In genomic region chr7:104231054-104232046, GRCh38 we compare ENCODE assay signal across 8 cellular contexts. TPM values are rescaled to one million over a fixed set of nuclear protein-coding genes. Genes with fewer than 3 reads are reported as not detected.
DNase-seq lines count a peak whose midpoint lies in the region; ATAC-seq, FAIRE-seq and TF ChIP-seq lines count a peak whose summit lies in the region.

No MANE protein-coding gene starts in this region.

- H3K4me3 Mint-ChIP-seq in T-helper 2 cell treated with Interferon-gamma antibody and Interleukin-4, amounts not matched to agents 5 μg/mL and 100 μg/mL, for 36 hours: no peak overlapping the region

- ATAC-seq in HG02798 (IDR thresholded peaks at IDR 0.05; ENCODE audit: poor library complexity, unreplicated experiment): peak; percentile 95

- H3K4me2 ChIP-seq in keratinocyte (ENCODE audit: control insufficient read depth, extremely low read depth, insufficient read depth, low read depth, low read length): no peak overlapping the region

- H3K36me3 ChIP-seq in breast epithelium (no peaks in the 10 kb centered on the region), keratinocyte (ENCODE audit: control insufficient read depth in 2 of 2, extremely low read depth in 1 of 2, insufficient read depth in 2 of 2, low read length in 2 of 2) (no peaks in the 10 kb centered on the region)

- H3K4me3 ChIP-seq in AG04449 (ENCODE audit: low read depth, low read length) (peak overlapping the region; percentile 23), breast epithelium (peak overlapping the region in 1 of 3 donors; percentile 35), keratinocyte (ENCODE audit: control insufficient read depth in 2 of 3, extremely low read depth in 1 of 3, insufficient read depth in 2 of 3, low read depth in 1 of 3, low read length in 3 of 3) (no peak overlapping the region)

- no peaks in the 10 kb centered on the region for H3K79me2 ChIP-seq in keratinocyte (ENCODE audit: control insufficient read depth, insufficient read depth, low read length)

- no peak overlapping the region for H3K27ac Mint-ChIP-seq in T-helper 2 cell treated with Interferon-gamma antibody and Interleukin-4, amounts not matched to agents 5 μg/mL and 100 μg/mL, for 36 hours

- POLR2A ChIA-PET in AG04449 (lab: Yijun Ruan, JAX): interaction anchor here (0.9 kb wide), 1 partner anchor 23 kb away, joined by 3 read pairs; no protein-coding TSS in a partner anchor

- H3K9me3 ChIP-seq in breast epithelium (no peaks in the 10 kb centered on the region), keratinocyte (ENCODE audit: control insufficient read depth, low read depth, low read length) (no peaks in the 10 kb centered on the region)

- H3K4me1 Mint-ChIP-seq in T-helper 2 cell treated with Interferon-gamma antibody and Interleukin-4, amounts not matched to agents 5 μg/mL and 100 μg/mL, for 36 hours (ENCODE audit: low read depth): peaks cover 3% of the 10 kb centered on the region

- H3K27me3 ChIP-seq in breast epithelium: peaks cover 0 to 3% of the 10 kb centered on the region in 2 donors
- peaks cover 3% of the 10 kb centered on the region for H3K27me3 ChIP-seq in keratinocyte (ENCODE audit: control insufficient read depth, extremely low read depth, insufficient read depth, low read length)

- no peaks in the 10 kb centered on the region for H3K36me3 Mint-ChIP-seq in T-helper 2 cell treated with Interferon-gamma antibody and Interleukin-4, amounts not matched to agents 5 μg/mL and 100 μg/mL, for 36 hours (ENCODE audit: low read depth)

- no peak overlapping the region for H3K9ac ChIP-seq in keratinocyte (ENCODE audit: control insufficient read depth, extremely low read depth, insufficient read depth, low read length)

- no peak overlapping the region for H2AFZ ChIP-seq in keratinocyte (ENCODE audit: control insufficient read depth, low read length)

- H3K4me1 ChIP-seq in breast epithelium (no peaks in the 10 kb centered on the region), keratinocyte (ENCODE audit: control insufficient read depth, extremely low read depth, insufficient read depth, low read length) (no peaks in the 10 kb centered on the region)

- DNase-seq in AG04449 (ENCODE audit: low read depth, low spot score): no peak
- DNase-seq in GM12892 (ENCODE audit: insufficient read length): peak; percentile 25
- DNase-seq in NCI-H1105 treated with DMSO at 0.1 percent for 48 hours (lab: John Stamatoyannopoulos, UW): peak; percentile 80
- peak; percentile 32 for DNase-seq in T-helper 2 cell treated with Interferon-gamma antibody and Interleukin-4, amounts not matched to agents 5 μg/mL and 100 μg/mL, for 36 hours (ENCODE audit: low spot score)
- DNase-seq in breast epithelium (ENCODE audit: low spot score in 2 of 2): peak in 1 of 2 donors; percentile 18
- DNase-seq in keratinocyte (ENCODE audit: low read depth, low spot score): no peak
- peak; percentile 3 to 12 (median 9) for DNase-seq in stimulated activated CD4-positive, alpha-beta T cell treated with anti-CD3 and anti-CD28 coated beads, TNF-alpha, amount 100 ng/mL, for 24 hours (ENCODE audit: low read depth in 3 of 3)

- no peaks in the 10 kb centered on the region for H3K9me1 ChIP-seq in keratinocyte (ENCODE audit: control insufficient read depth, extremely low read depth, insufficient read depth, low read length)

- TF ChIP-seq POLR2A in GM12892 (IDR thresholded peaks at IDR 0.05; ENCODE audit: low read depth, low read length) (no peak), breast epithelium (IDR thresholded peaks at IDR 0.05) (no peak)

- dilution Hi-C loops in keratinocyte (cut with MboI; ENCODE audit: extremely low pct_ligation_motif_present, low sequenced_read_pairs): no loop called here

- CTCF ChIA-PET in AG04449 (lab: Yijun Ruan, JAX): interaction anchor here (0.6 to 5.3 kb wide), 27 partner anchors 8 to 805 kb away, joined by 3 to 66 read pairs (median 4); no protein-coding TSS in a partner anchor

- intact Hi-C loops in breast epithelium (cut with DNase I; ENCODE audit: low total_unique reads): no loop called here

- H3K9me3 Mint-ChIP-seq in T-helper 2 cell treated with Interferon-gamma antibody and Interleukin-4, amounts not matched to agents 5 μg/mL and 100 μg/mL, for 36 hours: no peaks in the 10 kb centered on the region

- H3K27ac ChIP-seq in breast epithelium (no peak overlapping the region), keratinocyte (ENCODE audit: control insufficient read depth, insufficient read depth, low read length) (no peak overlapping the region)

- peak; percentile 90 for FAIRE-seq in GM12892 (lab: Jason Lieb, UNC)
- FAIRE-seq in keratinocyte (lab: Jason Lieb, UNC): peak; percentile 52

- peaks cover 21% of the 10 kb centered on the region for H3K27me3 Mint-ChIP-seq in T-helper 2 cell treated with Interferon-gamma antibody and Interleukin-4, amounts not matched to agents 5 μg/mL and 100 μg/mL, for 36 hours (ENCODE audit: low read depth)

- H4K20me1 ChIP-seq in keratinocyte (ENCODE audit: control insufficient read depth, extremely low read depth, insufficient read depth, low read length): no peaks in the 10 kb centered on the region

- TF ChIP-seq CTCF in AG04449 (IDR thresholded peaks at IDR 0.05; ENCODE audit: insufficient read depth, low read length, missing control alignments) (peak; percentile 79), breast epithelium (IDR thresholded peaks at IDR 0.05) (peak in 2 of 3 donors; percentile 60 to 68), keratinocyte (optimal IDR thresholded peaks at IDR 0.05 in 1 of 3, IDR thresholded peaks at IDR 0.05 in 1 of 3, conservative IDR thresholded peaks at IDR 0.05 in 1 of 3; ENCODE audit: extremely low read depth in 1 of 3, insufficient read depth in 2 of 3, low read length in 3 of 3) (peak; percentile 81 to 88 (median 85))

RNA-seq across cellular contexts. Expression of gene ORC5, which starts 23.5 kb away (rescaled TPM):
- 15.9 TPM for polyA plus RNA-seq in GM12892 (2012; ENCODE audit: missing spikeins)
- 10 to 100 TPM; 13.3 to 29.9 (median 26.5) TPM for total RNA-seq in breast epithelium
- 12.2 to 17.9 TPM (median 13.5 TPM) in 3 replicates for polyA plus RNA-seq in keratinocyte
- 14.1 TPM for polyA plus RNA-seq in keratinocyte (2011; ENCODE audit: low read depth)
- polyA plus RNA-seq in keratinocyte (2011; cell fraction: cytosol; rRNA removed): 8.9 and 13.5 TPM in 2 replicates
- 14.6 and 22.1 TPM in 2 replicates for polyA plus RNA-seq in keratinocyte (2011; cell fraction: nucleus; rRNA removed)
- polyA plus RNA-seq in keratinocyte (2012; ENCODE audit: low replicate concordance): 23.3 and 24.9 TPM in 2 replicates
- polyA minus RNA-seq in keratinocyte: 9.4 to 15.1 TPM (median 12.2 TPM) in 3 replicates
- polyA minus RNA-seq in keratinocyte (2011; cell fraction: cytosol; rRNA and poly(A)+ RNA removed): 9.4 TPM
- polyA minus RNA-seq in keratinocyte (2011; cell fraction: nucleus; rRNA and poly(A)+ RNA removed): 10.8 and 18.3 TPM in 2 replicates

Comparison
In these comparisons a context has a peak if more than half of its experiments do, and no peak if none do; other contexts are left out.
1. DNase-seq: peak in GM12892 (single experiment), NCI-H1105 treated with DMSO at 0.1 percent for 48 hours (single experiment), T-helper 2 cell treated with Interferon-gamma antibody and Interleukin-4, amounts not matched to agents 5 μg/mL and 100 μg/mL, for 36 hours (single experiment) and stimulated activated CD4-positive, alpha-beta T cell treated with anti-CD3 and anti-CD28 coated beads, TNF-alpha, amount 100 ng/mL, for 24 hours (3 of 3); none in AG04449 (single experiment) and keratinocyte (single experiment).
2. Peak in every context shown above with its lines, with median percentiles within 50 percentile points of each other: CTCF ChIP-seq.